8 cellular contexts compared by ENCODE assay signal in genomic region chr7:42534441-42534840, GRCh38.
"Had no signal": no experiment of that assay in that cellular context is flagged by ENCODE, and none has a peak within 500 bp of the region (broad histone marks: within the 10 kb centered on the region; RNA-seq: fewer than 3 reads in every experiment).

No MANE protein-coding gene starts in this region.

- DNase-seq: GDM1, GF-D8 had no signal

- H3K4me3 ChIP-seq: GM12878 had no signal

- ATAC-seq: GM12878 had no signal

- FAIRE-seq: G401.6, GM12878, GM12891, GM12892, GM18507, GM19239 had no signal
